In the genomic region with DNA sequence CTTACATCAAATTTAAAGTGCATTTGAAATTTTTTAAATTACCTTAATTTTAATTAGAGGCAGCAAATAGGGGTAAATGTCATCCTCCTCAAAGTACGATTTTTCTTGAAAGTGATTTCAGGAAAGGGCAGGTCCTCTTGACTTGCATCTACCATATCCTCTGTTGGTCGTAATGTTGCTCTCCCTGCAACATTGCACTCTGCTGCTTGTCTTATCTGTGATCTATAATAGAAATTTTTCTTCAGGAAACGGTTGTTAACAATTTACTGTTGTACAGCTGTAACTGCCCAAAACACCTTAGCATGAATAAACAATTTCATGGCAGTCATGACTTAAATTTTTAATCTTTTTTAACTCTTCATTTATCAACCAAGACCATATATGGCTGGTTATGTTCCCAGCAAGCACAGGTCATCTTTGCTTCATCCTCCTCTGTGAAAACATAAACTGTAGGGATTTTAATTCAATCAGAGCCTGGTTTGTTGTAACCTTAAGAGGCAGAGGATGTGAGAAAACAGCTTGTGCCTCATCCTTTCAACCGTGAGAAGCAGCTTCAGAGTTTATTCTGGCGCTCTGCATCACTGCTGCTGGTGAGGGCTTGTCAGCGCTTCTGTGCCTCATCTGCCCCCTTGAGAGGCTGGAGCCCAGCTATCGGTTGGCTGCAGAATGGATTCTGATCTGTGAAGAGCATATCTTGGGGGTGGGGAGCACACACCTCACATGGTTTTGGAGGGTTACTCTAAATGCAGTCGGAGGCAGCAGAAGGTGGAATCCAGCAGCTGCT, we compare ENCODE assay signal across 20 cellular contexts. TPM values are rescaled to one million over a fixed set of nuclear protein-coding genes. Genes with fewer than 3 reads are reported as not detected.
A peak's percentile ranks its signal among the peaks of the same experiment; 100 is the strongest.
DNase-seq lines count a peak whose midpoint lies in the region; ATAC-seq and TF ChIP-seq lines count a peak whose summit lies in the region.
"Had no signal": no experiment of that assay in that cellular context is flagged by ENCODE, and none has a peak within 500 bp of the region (broad histone marks: within the 10 kb centered on the region; RNA-seq: fewer than 3 reads in every experiment).

No MANE protein-coding gene starts in this region.

- DNase-seq in SK-N-SH (no peak), NCI-H187 (lab: John Stamatoyannopoulos, UW) (peak; percentile 57 to 86), dorsolateral prefrontal cortex (peak in 5 of 10 donors; percentile 36 to 64 (median 52)), superior temporal gyrus (ENCODE audit: extremely low spot score) (peak; percentile 37), NCI-H2081 (lab: John Stamatoyannopoulos, UW) (no peak)
- DNase-seq: activated CD4-positive, alpha-beta T cell treated with anti-CD3 and anti-CD28 coated beads, Interleukin-2, amount 10 ng/mL, durations not matched to agents 7 days and 5 days; activated naive CD8-positive, alpha-beta T cell treated with anti-CD3 and anti-CD28 coated beads, Interleukin-2, amount 10 ng/mL, durations not matched to agents 7 days and 5 days; effector memory CD8-positive, alpha-beta T cell; KG1; kidney glomerular epithelial cell; MV-4-11; NCI-H2029 treated with DMSO at 0.1 percent for 48 hours; NCI-H526; stimulated activated CD4-positive, alpha-beta T cell treated with anti-CD3 and anti-CD28 coated beads, Interleukin-4, amount 100 ng/mL, for 24 hours; stomach had no signal

- H4K20me1 ChIP-seq in SK-N-SH (ENCODE audit: insufficient read depth), result 0 out of 2 replicates have a peak, but pooled peaks cover 4% of the 10 kb centered on the region

- H3K9ac ChIP-seq in SK-N-SH, result no peak overlapping the region

- no peaks in the 10 kb centered on the region for H3F3A ChIP-seq in SK-N-SH (replicated peaks; ENCODE audit: insufficient read depth)

- H3K9me3 ChIP-seq in SK-N-SH, result no peaks in the 10 kb centered on the region
- H3K9me3 ChIP-seq: stomach had no signal

- no peak overlapping the region for H3K4me2 ChIP-seq in SK-N-SH
- H3K4me2 ChIP-seq: smooth muscle cell had no signal

- no peaks in the 10 kb centered on the region; the same call in 1 of the 2 replicates for H3K79me2 ChIP-seq in SK-N-SH (ENCODE audit: insufficient read depth)

- H3K4me1 ChIP-seq in SK-N-SH (ENCODE audit: control insufficient read depth in 1 of 2, insufficient read depth in 2 of 2, low read depth in 1 of 2, low read length in 1 of 2), result peaks cover 0 to 3% of the 10 kb centered on the region in 2 experiments; a peak in 1 of 4 replicates
- H3K4me1 ChIP-seq: stomach had no signal

- H3K27ac ChIP-seq in SK-N-SH (ENCODE audit: low read depth in 2 of 2, low read length in 1 of 2), result no peak overlapping the region
- peak overlapping the region in 47 of 59 donors; percentile 4 to 80 (median 52) for H3K27ac ChIP-seq in dorsolateral prefrontal cortex
- H3K27ac ChIP-seq: stomach had no signal

- H3K27me3 ChIP-seq in SK-N-SH (ENCODE audit: insufficient read depth) (no peaks in the 10 kb centered on the region), dorsolateral prefrontal cortex (no peaks in the 10 kb centered on the region)
- H3K27me3 ChIP-seq: stomach had no signal

- no peak for TF ChIP-seq EP300 in SK-N-SH (IDR thresholded peaks at IDR 0.05; ENCODE audit: borderline replicate concordance in 1 of 2, low read depth in 1 of 2, low read length in 1 of 2)

- no peaks in the 10 kb centered on the region for H3K9me2 ChIP-seq in SK-N-SH

- CTCF ChIA-PET in SK-N-SH (lab: Yijun Ruan, JAX), result interaction anchor here (1.2 to 2.9 kb wide), 3 partner anchors 19 to 185 kb away, joined by 3 to 14 read pairs (median 3); no protein-coding TSS in a partner anchor

- H2AFZ ChIP-seq in SK-N-SH (ENCODE audit: low read depth), result no peak overlapping the region

- ATAC-seq in SK-N-SH treated with all-trans-retinoic acid at 6 μM for 48 hours, result no peak
- ATAC-seq in HG02763 (IDR thresholded peaks at IDR 0.05; ENCODE audit: unreplicated experiment), result no peak
- no peak for ATAC-seq in HG02852 (IDR thresholded peaks at IDR 0.05; ENCODE audit: unreplicated experiment)
- ATAC-seq: activated T-helper 17 cell treated with anti-CD3 and anti-CD28 coated beads, Interleukin-2, amount 50 U/mL, for 72 hours; effector memory CD8-positive, alpha-beta T cell had no signal

- WGBS in SK-N-SH (ENCODE audit: low lambda C conversion rate), result 91% methylated on average over 8 of the region's 8 CpGs

- TF ChIP-seq RAD21 in SK-N-SH (IDR thresholded peaks at IDR 0.05; ENCODE audit: low read length), result no peak

- intact Hi-C loops in dorsolateral prefrontal cortex (cut with DNase I), result loop anchor here in 1 of 2 donors (10.0 kb wide), 1 partner anchor 235 kb away; no protein-coding TSS in a partner anchor

- peaks cover 13 to 29% of the 10 kb centered on the region in 2 experiments for H3K36me3 ChIP-seq in SK-N-SH (replicated peaks in 1 of 2; ENCODE audit: control insufficient read depth in 1 of 2, insufficient read depth in 2 of 2, low read length in 1 of 2)

- H3K4me3 ChIP-seq in SK-N-SH (ENCODE audit: low read depth in 2 of 2, low read length in 1 of 2) (no peak overlapping the region), dorsolateral prefrontal cortex (no peak overlapping the region)
- H3K4me3 ChIP-seq: smooth muscle cell, stomach had no signal

- POLR2A ChIA-PET in SK-N-SH (lab: Yijun Ruan, JAX), result no interaction called here

- no peak for TF ChIP-seq CTCF in SK-N-SH (IDR thresholded peaks at IDR 0.05)
- TF ChIP-seq CTCF in dorsolateral prefrontal cortex (IDR thresholded peaks at IDR 0.05 in 54 of 56, conservative IDR thresholded peaks at IDR 0.05 in 2 of 56; ENCODE audit: low read depth in 1 of 56, partially characterized antibody in 56 of 56), result no peak

TF ChIP-seq in SK-N-SH, 30 proteins besides CTCF, POLR2A, EP300 and RAD21:
- TF ChIP-seq SIN3A (IDR thresholded peaks at IDR 0.05; ENCODE audit: borderline replicate concordance, low read depth, low read length), result no peak
- peak; percentile 42; the same call in 1 of the 2 replicates for TF ChIP-seq GATA2 (CRISPR knock-in tag; IDR thresholded peaks at IDR 0.05)

TF ChIP-seq in SK-N-SH treated with all-trans-retinoic acid at 6 μM for 48 hours, 23 proteins besides CTCF, POLR2A, EP300 and RAD21 (continues in another document):
- TF ChIP-seq TCF4 (CRISPR knock-in tag; IDR thresholded peaks at IDR 0.05; ENCODE audit: borderline replicate concordance) (no peak), ARNTL (CRISPR knock-in tag; IDR thresholded peaks at IDR 0.05; ENCODE audit: borderline replicate concordance, low read depth) (no peak), SNAI2 (CRISPR knock-in tag; IDR thresholded peaks at IDR 0.05) (no peak), OSR1 (CRISPR knock-in tag; IDR thresholded peaks at IDR 0.05) (no peak), CSDC2 (CRISPR knock-in tag; IDR thresholded peaks at IDR 0.05) (no peak), ZNF70 (CRISPR knock-in tag; IDR thresholded peaks at IDR 0.05) (no peak), BACH2 (CRISPR knock-in tag; IDR thresholded peaks at IDR 0.05; ENCODE audit: borderline replicate concordance) (no peak), ZC3H10 (CRISPR knock-in tag; IDR thresholded peaks at IDR 0.05) (no peak), RARB (CRISPR knock-in tag; IDR thresholded peaks at IDR 0.05) (no peak), TSHZ2 (CRISPR knock-in tag; IDR thresholded peaks at IDR 0.05) (no peak), PPARA (CRISPR knock-in tag; IDR thresholded peaks at IDR 0.05; ENCODE audit: borderline replicate concordance) (no peak), ZNF8 (CRISPR knock-in tag; IDR thresholded peaks at IDR 0.05) (no peak), ZFP3 (CRISPR knock-in tag; IDR thresholded peaks at IDR 0.05) (no peak)
- TF ChIP-seq, protein P1, sequence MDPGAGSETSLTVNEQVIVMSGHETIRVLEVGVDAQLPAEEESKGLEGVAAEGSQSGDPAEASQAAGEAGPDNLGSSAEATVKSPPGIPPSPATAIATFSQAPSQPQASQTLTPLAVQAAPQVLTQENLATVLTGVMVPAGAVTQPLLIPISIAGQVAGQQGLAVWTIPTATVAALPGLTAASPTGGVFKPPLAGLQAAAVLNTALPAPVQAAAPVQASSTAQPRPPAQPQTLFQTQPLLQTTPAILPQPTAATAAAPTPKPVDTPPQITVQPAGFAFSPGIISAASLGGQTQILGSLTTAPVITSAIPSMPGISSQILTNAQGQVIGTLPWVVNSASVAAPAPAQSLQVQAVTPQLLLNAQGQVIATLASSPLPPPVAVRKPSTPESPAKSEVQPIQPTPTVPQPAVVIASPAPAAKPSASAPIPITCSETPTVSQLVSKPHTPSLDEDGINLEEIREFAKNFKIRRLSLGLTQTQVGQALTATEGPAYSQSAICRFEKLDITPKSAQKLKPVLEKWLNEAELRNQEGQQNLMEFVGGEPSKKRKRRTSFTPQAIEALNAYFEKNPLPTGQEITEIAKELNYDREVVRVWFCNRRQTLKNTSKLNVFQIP (CRISPR knock-in tag; IDR thresholded peaks at IDR 0.05; ENCODE audit: borderline replicate concordance, low read depth), result no peak

RNA-seq across cellular contexts. Expression of gene CTNNBL1, which starts 56.0 kb away (rescaled TPM):
- polyA plus RNA-seq in SK-N-SH (2012; rRNA removed), result 29.5 and 34.4 TPM in 2 replicates
- 32.3 and 35.1 TPM in 2 replicates for polyA plus RNA-seq in SK-N-SH (2012; cell fraction: cytosol; rRNA removed)
- 24.0 and 27.6 TPM in 2 replicates for polyA plus RNA-seq in SK-N-SH (2012; cell fraction: nucleus; rRNA removed)
- 10 to 100 TPM; 24.9 to 52.4 (median 41.0) TPM for total RNA-seq in dorsolateral prefrontal cortex

Comparison
In these comparisons a context has a peak if more than half of its experiments do, and no peak if none do; other contexts are left out.
1. DNase-seq: peak in NCI-H187 (2 of 2) and superior temporal gyrus (single experiment); none in SK-N-SH (single experiment) and NCI-H2081 (0 of 2).
2. H3K27ac ChIP-seq: peak in dorsolateral prefrontal cortex (47 of 59); none in SK-N-SH (0 of 2).